ENCODE assay signal across 8 cellular contexts in genomic region chr11:65418431-65418680, GRCh38. TPM values are rescaled to one million over a fixed set of nuclear protein-coding genes. Genes with fewer than 3 reads are reported as not detected.
DNase-seq lines count a peak whose midpoint lies in the region; ATAC-seq lines count a peak whose summit lies in the region.

No MANE protein-coding gene starts in this region.

- CTCF ChIA-PET in CD8-positive, alpha-beta memory T cell (lab: Charles Lee): interaction anchor here (0.9 to 11.7 kb wide), 7 partner anchors 11 to 84 kb away, joined by 3 to 448 read pairs (median 19); partner anchors contain the start of genes MALAT1 and SLC25A45

- H3K9me3 ChIP-seq in CD8-positive, alpha-beta memory T cell (ENCODE audit: low read length): no peaks in the 10 kb centered on the region
- no peaks in the 10 kb centered on the region for H3K9me3 ChIP-seq in effector memory CD4-positive, alpha-beta T cell (ENCODE audit: control insufficient read depth, low read length)
- no peaks in the 10 kb centered on the region for H3K9me3 ChIP-seq in neuron (ENCODE audit: low read length)

- H3K4me3 Mint-ChIP-seq in CD8-positive, alpha-beta memory T cell: peak overlapping the region; percentile 93 to 97 (median 94)

- no peak for ATAC-seq in GM18498 (IDR thresholded peaks at IDR 0.05; ENCODE audit: unreplicated experiment)
- no peak for ATAC-seq in HG03342 (IDR thresholded peaks at IDR 0.05; ENCODE audit: unreplicated experiment)

- H3K36me3 Mint-ChIP-seq in CD8-positive, alpha-beta memory T cell: peaks cover 2 to 30% (median 5%) of the 10 kb centered on the region in 3 donors

- H3K4me1 Mint-ChIP-seq in CD8-positive, alpha-beta memory T cell: peaks cover 56 to 66% (median 62%) of the 10 kb centered on the region in 3 donors

- H3K27me3 ChIP-seq in CD8-positive, alpha-beta memory T cell (ENCODE audit: insufficient read depth, low read length, poor library complexity, severe bottlenecking): no peaks in the 10 kb centered on the region
- H3K27me3 ChIP-seq in effector memory CD4-positive, alpha-beta T cell (replicated peaks; ENCODE audit: control insufficient read depth, insufficient read depth, low read length, poor library complexity, severe bottlenecking): no peaks in the 10 kb centered on the region
- no peaks in the 10 kb centered on the region for H3K27me3 ChIP-seq in neuron (ENCODE audit: insufficient read depth, low read length)

- H3K27ac ChIP-seq in CD8-positive, alpha-beta memory T cell (ENCODE audit: low read depth, low read length): peak overlapping the region; percentile 98
- H3K27ac ChIP-seq in effector memory CD4-positive, alpha-beta T cell (ENCODE audit: insufficient read depth, low read length, poor library complexity, severe bottlenecking): peak overlapping the region; percentile 99

- DNase-seq in CD8-positive, alpha-beta memory T cell: no peak
- DNase-seq in NCI-H69 (lab: John Stamatoyannopoulos, UW): peak; percentile 81
- no peak for DNase-seq in effector memory CD4-positive, alpha-beta T cell
- no peak for DNase-seq in hippocampal formation (lab: John Stamatoyannopoulos, UW)
- DNase-seq in H4 (ENCODE audit: low spot score): no peak

- H3K27me3 Mint-ChIP-seq in CD8-positive, alpha-beta memory T cell: peaks cover 0 to 17% of the 10 kb centered on the region in 2 donors

- peak overlapping the region; percentile 85 for H3K4me3 ChIP-seq in CD8-positive, alpha-beta memory T cell (ENCODE audit: low read length)
- peak overlapping the region; percentile 53 for H3K4me3 ChIP-seq in effector memory CD4-positive, alpha-beta T cell (ENCODE audit: insufficient read depth, low read depth, low read length, poor library complexity, severe bottlenecking)
- H3K4me3 ChIP-seq in neuron (ENCODE audit: low read length): peak overlapping the region; percentile 58

- no peak overlapping the region for H2AFZ ChIP-seq in neuron (ENCODE audit: low read depth, low read length)

- H3K27ac Mint-ChIP-seq in CD8-positive, alpha-beta memory T cell: peak overlapping the region; percentile 93 to 99 (median 97)

- H3K4me1 ChIP-seq in CD8-positive, alpha-beta memory T cell (ENCODE audit: insufficient read depth, low read length): peaks cover 59% of the 10 kb centered on the region
- peaks cover 57% of the 10 kb centered on the region for H3K4me1 ChIP-seq in effector memory CD4-positive, alpha-beta T cell (ENCODE audit: control insufficient read depth, insufficient read depth, low read length, poor library complexity, severe bottlenecking)
- H3K4me1 ChIP-seq in neuron (ENCODE audit: insufficient read depth, low read length): peaks cover 54% of the 10 kb centered on the region

- no peaks in the 10 kb centered on the region for H3K36me3 ChIP-seq in CD8-positive, alpha-beta memory T cell (ENCODE audit: insufficient read depth, low read length)
- H3K36me3 ChIP-seq in effector memory CD4-positive, alpha-beta T cell (ENCODE audit: control insufficient read depth, insufficient read depth, low read length): no peaks in the 10 kb centered on the region
- no peaks in the 10 kb centered on the region for H3K36me3 ChIP-seq in neuron (ENCODE audit: insufficient read depth, low read length)

- peaks cover 0 to 4% (median 0%) of the 10 kb centered on the region in 5 donors for H3K9me3 Mint-ChIP-seq in CD8-positive, alpha-beta memory T cell

- POLR2A ChIA-PET in CD8-positive, alpha-beta memory T cell (lab: Charles Lee): interaction anchor here (1.1 to 20.1 kb wide), 8 partner anchors 7 to 85 kb away, joined by 5 to 1366 read pairs (median 16); partner anchors contain the start of genes FRMD8, MALAT1 and SLC25A45

RNA-seq across cellular contexts. Expression of gene NEAT1, which starts 4.2 kb away (rescaled TPM):
- total RNA-seq in CD8-positive, alpha-beta memory T cell: 100 to 1,000 TPM; 196 to 204 TPM
- 2.7 TPM for polyA plus RNA-seq in CD8-positive, alpha-beta memory T cell
- 2.9 and 3.4 TPM in 2 replicates for total RNA-seq in H4 (2014; rRNA removed; shearing (Covaris generic))

RNA-seq across cellular contexts. Expression of gene FRMD8, which starts 31.9 kb away (rescaled TPM):
- total RNA-seq in CD8-positive, alpha-beta memory T cell: 10 to 100 TPM; 44.9 to 49.8 TPM
- 60.6 TPM for polyA plus RNA-seq in CD8-positive, alpha-beta memory T cell
- 16.3 and 37.3 TPM in 2 replicates for total RNA-seq in H4 (2014; rRNA removed; shearing (Covaris generic))

RNA-seq across cellular contexts. Expression of gene SLC25A45, which starts 35.9 kb away (rescaled TPM):
- total RNA-seq in CD8-positive, alpha-beta memory T cell: 10 to 100 TPM; 13.3 to 13.8 TPM
- 14.6 TPM for polyA plus RNA-seq in CD8-positive, alpha-beta memory T cell
- 0.10 and 0.91 TPM in 2 replicates for total RNA-seq in H4 (2014; rRNA removed; shearing (Covaris generic))

Comparison
In these comparisons a context has a peak if more than half of its experiments do, and no peak if none do; other contexts are left out.
1. RNA of gene NEAT1, which starts 4.2 kb away (total RNA-seq): 196 to 204 TPM in CD8-positive, alpha-beta memory T cell; 2.9 to 3.4 TPM in H4; every median in the first group is over 10 times any median in the second.
2. Peak in every context shown above with its lines, with median percentiles within 50 percentile points of each other: H3K4me3 ChIP-seq.